ENCODE assay signal across 11 cellular contexts in genomic region chr16:2755158-2755557, GRCh38. TPM values are rescaled to one million over a fixed set of nuclear protein-coding genes. Genes with fewer than 3 reads are reported as not detected.
DNase-seq lines count a peak whose midpoint lies in the region; ATAC-seq and TF ChIP-seq lines count a peak whose summit lies in the region.
"Had no signal": no experiment of that assay in that cellular context is flagged by ENCODE, and none has a peak within 500 bp of the region (broad histone marks: within the 10 kb centered on the region; RNA-seq: fewer than 3 reads in every experiment).

No MANE protein-coding gene starts in this region.

- no peaks in the 10 kb centered on the region for H3K9me2 ChIP-seq in OCI-LY1 (ENCODE audit: low read depth, low read length)

- H3K4me3 Mint-ChIP-seq in Calu3 (ENCODE audit: low read depth, unreplicated experiment) (peak overlapping the region; percentile 90), endothelial cell (ENCODE audit: unreplicated experiment) (peak overlapping the region; percentile 94)

- H3K36me3 ChIP-seq in OCI-LY1 (ENCODE audit: insufficient read depth, low read length) (peaks cover 72% of the 10 kb centered on the region), parathyroid adenoma (ENCODE audit: control insufficient read depth, insufficient read depth, low read length) (no peaks in the 10 kb centered on the region), SJCRH30 (peaks cover 61% of the 10 kb centered on the region)

- no peaks in the 10 kb centered on the region for H3K9me3 ChIP-seq in OCI-LY1 (ENCODE audit: low read length)
- H3K9me3 ChIP-seq in parathyroid adenoma (ENCODE audit: control insufficient read depth, low read length): no peaks in the 10 kb centered on the region
- no peaks in the 10 kb centered on the region for H3K9me3 ChIP-seq in SJCRH30 (replicated peaks)

- intact Hi-C loops in Calu3 (cut with micrococcal nuclease; ENCODE audit: unreplicated experiment): no loop called here

- no peaks in the 10 kb centered on the region for H3F3A ChIP-seq in OCI-LY1 (ENCODE audit: insufficient read depth, low read length)

- peaks cover 3% of the 10 kb centered on the region for H3K9me3 Mint-ChIP-seq in Calu3 (ENCODE audit: low read depth, unreplicated experiment)
- H3K9me3 Mint-ChIP-seq in endothelial cell (ENCODE audit: unreplicated experiment): no peaks in the 10 kb centered on the region

- H3K79me2 ChIP-seq in OCI-LY1 (ENCODE audit: insufficient read depth, low read length) (peaks cover 48% of the 10 kb centered on the region), parathyroid adenoma (peaks cover 61% of the 10 kb centered on the region)

- H3K36me3 Mint-ChIP-seq in Calu3 (ENCODE audit: insufficient read depth, unreplicated experiment): peaks cover 93% of the 10 kb centered on the region
- H3K36me3 Mint-ChIP-seq in endothelial cell (ENCODE audit: low read depth, unreplicated experiment): peaks cover 52% of the 10 kb centered on the region

- no TSS peak for BruUV-seq in Calu3 (replicated peaks; lab: Mats Ljungman, UMichigan)

- H3K4me1 Mint-ChIP-seq in Calu3 (ENCODE audit: low read depth, unreplicated experiment) (peaks cover 53% of the 10 kb centered on the region), endothelial cell (ENCODE audit: unreplicated experiment) (peaks cover 47% of the 10 kb centered on the region)

- H3K27ac Mint-ChIP-seq in Calu3 (ENCODE audit: unreplicated experiment): peak overlapping the region; percentile 96
- H3K27ac Mint-ChIP-seq in endothelial cell (ENCODE audit: unreplicated experiment): peak overlapping the region; percentile 50

- CTCF ChIA-PET in Calu3 (lab: Charles Lee): interaction anchor here (0.6 kb wide), 1 partner anchor 102 kb away, joined by 6 read pairs; no protein-coding TSS in a partner anchor

- no peak overlapping the region for H2AFZ ChIP-seq in OCI-LY1 (ENCODE audit: low read length)
- H2AFZ ChIP-seq in parathyroid adenoma: no peak overlapping the region

- peak overlapping the region; percentile 100; the same call in 1 of the 2 replicates for H3K9ac ChIP-seq in OCI-LY1 (ENCODE audit: low read length)
- H3K9ac ChIP-seq in parathyroid adenoma: no peak overlapping the region

- peaks cover 7% of the 10 kb centered on the region for H4K20me1 ChIP-seq in OCI-LY1 (ENCODE audit: insufficient read depth, low read length)

- H3K27me3 ChIP-seq in OCI-LY1 (ENCODE audit: insufficient read depth, low read length) (no peaks in the 10 kb centered on the region), parathyroid adenoma (ENCODE audit: control insufficient read depth, insufficient read depth, low read length) (no peaks in the 10 kb centered on the region), SJCRH30 (no peaks in the 10 kb centered on the region)

- peaks cover 33% of the 10 kb centered on the region for H3K4me1 ChIP-seq in OCI-LY1 (ENCODE audit: insufficient read depth, low read length, severe bottlenecking)
- peaks cover 25% of the 10 kb centered on the region for H3K4me1 ChIP-seq in parathyroid adenoma
- peaks cover 6% of the 10 kb centered on the region; the same call in 1 of the 2 replicates for H3K4me1 ChIP-seq in SJCRH30

- TF ChIP-seq CTCF in Calu3 (IDR thresholded peaks at IDR 0.05; ENCODE audit: unreplicated experiment) (no peak), OCI-LY1 (IDR thresholded peaks at IDR 0.05; ENCODE audit: low read length) (no peak), endothelial cell (IDR thresholded peaks at IDR 0.05; ENCODE audit: unreplicated experiment) (no peak), parathyroid adenoma (IDR thresholded peaks at IDR 0.05) (no peak)

- ATAC-seq in HG03354 (IDR thresholded peaks at IDR 0.05; ENCODE audit: poor library complexity, severe bottlenecking, unreplicated experiment): no peak
- ATAC-seq in GM21786 (IDR thresholded peaks at IDR 0.05; ENCODE audit: unreplicated experiment): no peak
- ATAC-seq: left colon had no signal

- no peak for DNase-seq in Calu3
- DNase-seq in endothelial cell (ENCODE audit: low spot score): no peak
- no peak for DNase-seq in SJCRH30
- no peak for DNase-seq in NCI-H1092 (lab: John Stamatoyannopoulos, UW)
- DNase-seq: activated effector memory CD4-positive, alpha-beta T cell treated with Interleukin-2 at 50 U/mL for 16 hours; left colon; NCI-H345 had no signal

- no peaks in the 10 kb centered on the region for H3K27me3 Mint-ChIP-seq in Calu3 (ENCODE audit: unreplicated experiment)
- H3K27me3 Mint-ChIP-seq in endothelial cell (ENCODE audit: unreplicated experiment): peaks cover 24% of the 10 kb centered on the region

- H3K4me3 ChIP-seq in OCI-LY1 (ENCODE audit: low read depth, low read length, poor library complexity, severe bottlenecking) (peak overlapping the region; percentile 94), parathyroid adenoma (ENCODE audit: low read depth, low read length) (peak overlapping the region; percentile 94), SJCRH30 (no peak overlapping the region)

- H3K4me2 ChIP-seq in OCI-LY1 (ENCODE audit: low read length) (peak overlapping the region; percentile 87), parathyroid adenoma (ENCODE audit: low read length) (peak overlapping the region; percentile 74)

- H3K27ac ChIP-seq in OCI-LY1 (ENCODE audit: low read depth, low read length, poor library complexity, severe bottlenecking) (no peak overlapping the region), parathyroid adenoma (no peak overlapping the region), SJCRH30 (no peak overlapping the region)

RNA-seq across cellular contexts. Expression of gene SRRM2, which starts 2.7 kb away (rescaled TPM):
- 870 and 905 TPM in 2 replicates for total RNA-seq in Calu3 (2022)
- 456 TPM for total RNA-seq in endothelial cell (ENCODE audit: unreplicated experiment)
- 85.9 and 107 TPM in 2 replicates for total RNA-seq in SJCRH30 (2014; rRNA removed; shearing (Covaris generic))

RNA-seq across cellular contexts. Expression of gene ELOB, which starts 21.9 kb away (rescaled TPM):
- total RNA-seq in Calu3 (2022): 269 TPM in 2 replicates
- total RNA-seq in endothelial cell (ENCODE audit: unreplicated experiment): 195 TPM
- 90.5 and 119 TPM in 2 replicates for total RNA-seq in SJCRH30 (2014; rRNA removed; shearing (Covaris generic))

RNA-seq across cellular contexts. Expression of gene PRSS33, which starts 32.2 kb away (rescaled TPM):
- 7.9 and 13.2 TPM in 2 replicates for total RNA-seq in Calu3 (2022)
- not detected for total RNA-seq in endothelial cell (ENCODE audit: unreplicated experiment)
- total RNA-seq in SJCRH30 (2014; rRNA removed; shearing (Covaris generic)): not detected in 2 replicates
- total RNA-seq: left colon had no signal

RNA-seq across cellular contexts. Expression of gene PRSS27, which starts 35.1 kb away (rescaled TPM):
- total RNA-seq in Calu3 (2022) (2.0 and 2.4 TPM in 2 replicates), endothelial cell (ENCODE audit: unreplicated experiment) (0.90 TPM)
- 0.33 and 0.40 TPM in 2 replicates for total RNA-seq in SJCRH30 (2014; rRNA removed; shearing (Covaris generic))

RNA-seq across cellular contexts. Expression of gene PRSS41, which starts 43.1 kb away (rescaled TPM):
- not detected in 2 replicates for total RNA-seq in Calu3 (2022)
- not detected for total RNA-seq in endothelial cell (ENCODE audit: unreplicated experiment)
- total RNA-seq in SJCRH30 (2014; rRNA removed; shearing (Covaris generic)): not detected in 2 replicates
- total RNA-seq: left colon had no signal
